Comparison of ENCODE assay signal across 11 cellular contexts in the genomic region with DNA sequence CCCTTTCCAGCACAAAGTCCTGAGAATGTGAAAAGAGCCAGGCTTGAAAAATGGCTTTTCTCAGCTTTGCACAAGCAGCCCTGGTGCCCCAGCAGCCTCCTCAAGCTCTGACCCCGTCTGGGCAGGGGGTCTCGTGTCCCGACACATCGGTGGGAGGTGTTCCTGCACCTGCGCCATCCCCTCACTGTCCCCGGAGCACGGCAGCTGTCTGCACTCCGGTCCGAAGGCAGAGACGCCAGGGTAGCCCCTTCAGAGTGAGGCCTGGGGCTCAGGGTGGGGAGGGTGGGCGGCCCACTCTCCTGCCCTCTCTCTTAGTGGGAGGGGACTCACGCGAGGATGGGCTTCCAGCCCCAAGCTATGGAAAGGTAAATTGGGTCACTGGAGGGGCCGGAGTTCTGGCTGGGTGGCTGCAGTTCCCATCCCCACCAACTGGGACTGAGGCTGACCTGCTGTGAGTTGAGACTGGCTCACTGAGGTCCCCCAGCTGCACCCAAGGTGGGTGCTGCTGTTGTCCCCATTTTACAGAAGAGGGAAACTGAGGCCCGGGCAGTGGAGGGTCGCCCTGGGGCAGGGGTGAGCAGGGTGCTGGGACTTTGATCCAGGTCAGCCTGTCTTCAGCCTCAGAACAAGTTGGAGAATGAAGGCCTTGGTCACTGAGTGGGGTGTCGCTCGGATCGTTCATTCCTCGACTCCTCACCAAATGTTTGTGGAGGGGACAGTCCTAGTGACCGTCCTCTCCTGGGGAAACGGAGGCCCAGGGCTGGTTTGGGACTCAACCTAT. TPM values are rescaled to one million over a fixed set of nuclear protein-coding genes. Genes with fewer than 3 reads are reported as not detected.
A peak's percentile ranks its signal among the peaks of the same experiment; 100 is the strongest.
DNase-seq lines count a peak whose midpoint lies in the region; ATAC-seq and TF ChIP-seq lines count a peak whose summit lies in the region.
"Had no signal": no experiment of that assay in that cellular context is flagged by ENCODE, and none has a peak within 500 bp of the region (broad histone marks: within the 10 kb centered on the region; RNA-seq: fewer than 3 reads in every experiment).

No MANE protein-coding gene starts in this region.

- WGBS in heart right ventricle, 2 donors, result 47 to 51% methylated on average over 22 of the region's 22 CpGs

- no peak for TF ChIP-seq CTCF in heart right ventricle (IDR thresholded peaks at IDR 0.05)
- TF ChIP-seq CTCF in choroid plexus epithelial cell (conservative IDR thresholded peaks at IDR 0.05; ENCODE audit: low read depth, low read length), result peak; percentile 9
- no peak for TF ChIP-seq CTCF in vagina (IDR thresholded peaks at IDR 0.05)

- ATAC-seq in heart right ventricle (peak in 1 of 8 donors; percentile 1), Right ventricle myocardium inferior (no peak), GM18511 (IDR thresholded peaks at IDR 0.05; ENCODE audit: unreplicated experiment) (no peak)

- peak overlapping the region in 9 of 10 donors; percentile 28 to 89 (median 66) for H3K27ac ChIP-seq in heart right ventricle
- H3K27ac ChIP-seq in muscle layer of duodenum (ENCODE audit: low read length), result no peak overlapping the region
- no peak overlapping the region for H3K27ac ChIP-seq in vagina
- H3K27ac ChIP-seq: body of pancreas, testis had no signal

- H3K9me3 ChIP-seq in heart right ventricle, result peaks cover 0 to 6% (median 0%) of the 10 kb centered on the region in 11 donors
- H3K9me3 ChIP-seq in muscle layer of duodenum (ENCODE audit: control insufficient read depth in 1 of 2, low read length in 2 of 2), result no peaks in the 10 kb centered on the region
- no peaks in the 10 kb centered on the region for H3K9me3 ChIP-seq in vagina
- H3K9me3 ChIP-seq: body of pancreas, testis had no signal

- intact Hi-C loops in heart right ventricle (cut with DNase I), result no loop called here
- intact Hi-C loops in Right ventricle myocardium inferior (cut with DNase I), result no loop called here
- intact Hi-C loops in vagina (cut with DNase I), result loop anchor here (5.0 kb wide), 1 partner anchor 246 kb away; no protein-coding TSS in a partner anchor

- H3K4me1 ChIP-seq in heart right ventricle, result peaks cover 11 to 40% (median 34%) of the 10 kb centered on the region in 9 donors
- H3K4me1 ChIP-seq in muscle layer of duodenum (ENCODE audit: control insufficient read depth in 1 of 2, insufficient read depth in 2 of 2, low read length in 2 of 2), result peaks cover 0 to 29% of the 10 kb centered on the region in 2 donors
- H3K4me1 ChIP-seq in vagina, result peaks cover 29% of the 10 kb centered on the region

- DNase-seq in heart right ventricle (no peak), Right ventricle myocardium inferior (ENCODE audit: missing footprints) (no peak), choroid plexus epithelial cell (ENCODE audit: low read depth) (no peak), vagina (ENCODE audit: extremely low spot score in 2 of 2) (no peak), GF-D8 (lab: John Stamatoyannopoulos, UW) (no peak), SHP77 treated with DMSO at 0.1 percent for 48 hours (lab: John Stamatoyannopoulos, UW) (no peak)
- DNase-seq: C1 segment of cervical spinal cord, testis had no signal

- H3K36me3 ChIP-seq in heart right ventricle (peaks cover 0 to 8% (median 0%) of the 10 kb centered on the region in 9 donors), muscle layer of duodenum (ENCODE audit: control insufficient read depth in 1 of 2, insufficient read depth in 2 of 2, low read length in 2 of 2) (no peaks in the 10 kb centered on the region), vagina (no peaks in the 10 kb centered on the region)

- no peak for TF ChIP-seq POLR2A in vagina (IDR thresholded peaks at IDR 0.05)

- H3K4me3 ChIP-seq in heart right ventricle, result peak overlapping the region in 9 of 10 donors; percentile 42 to 64 (median 55)
- peak overlapping the region; percentile 14 for H3K4me3 ChIP-seq in choroid plexus epithelial cell (ENCODE audit: low read depth, low read length)
- H3K4me3 ChIP-seq in muscle layer of duodenum (ENCODE audit: low read depth in 1 of 2, low read length in 2 of 2), result peak overlapping the region; percentile 2 to 56
- peak overlapping the region; percentile 18 to 35 for H3K4me3 ChIP-seq in vagina
- H3K4me3 ChIP-seq: body of pancreas, testis had no signal

- peaks cover 16 to 62% (median 35%) of the 10 kb centered on the region in 7 donors for H3K27me3 ChIP-seq in heart right ventricle
- peaks cover 33% of the 10 kb centered on the region for H3K27me3 ChIP-seq in muscle layer of duodenum (ENCODE audit: low read depth, low read length)
- peaks cover 11% of the 10 kb centered on the region for H3K27me3 ChIP-seq in vagina
- H3K27me3 ChIP-seq: testis had no signal

RNA-seq across cellular contexts. Expression of gene BAIAP3, which starts 2.3 kb away (rescaled TPM):
- total RNA-seq in heart right ventricle, result 1 to 10 TPM in 9 of 10 donors, under 1 TPM in 1; 0.37 to 3.8 (median 2.0) TPM
- 1 to 10 TPM; 1.4 to 6.8 TPM for polyA plus RNA-seq in heart right ventricle
- 1.9 TPM for total RNA-seq in Right ventricle myocardium inferior
- total RNA-seq in vagina, result 4.2 TPM

RNA-seq across cellular contexts. Expression of gene TSR3, which starts 20.6 kb away (rescaled TPM):
- total RNA-seq in heart right ventricle (10 to 100 TPM; 41.5 to 63.6 (median 56.0) TPM), Right ventricle myocardium inferior (54.6 TPM), vagina (60.6 TPM)
- polyA plus RNA-seq in heart right ventricle, result 10 to 100 TPM; 43.7 to 83.4 TPM

RNA-seq across cellular contexts. Expression of gene GNPTG, which starts 20.6 kb away (rescaled TPM):
- total RNA-seq in heart right ventricle (10 to 100 TPM; 24.8 to 43.4 (median 29.9) TPM), Right ventricle myocardium inferior (35.0 TPM), vagina (63.3 TPM)
- polyA plus RNA-seq in heart right ventricle, result 10 to 100 TPM; 44.5 to 56.3 TPM

RNA-seq across cellular contexts. Expression of gene UBE2I, which starts 21.7 kb away (rescaled TPM):
- total RNA-seq in heart right ventricle, result 10 to 100 TPM; 70.6 to 99.8 (median 84.6) TPM
- polyA plus RNA-seq in heart right ventricle, result 10 to 100 TPM; 63.1 to 76.4 TPM
- 89.4 TPM for total RNA-seq in Right ventricle myocardium inferior
- 51.3 TPM for total RNA-seq in vagina

Comparison
In these comparisons a context has a peak if more than half of its experiments do, and no peak if none do; other contexts are left out.
1. H3K27ac ChIP-seq: peak in heart right ventricle (9 of 10); none in muscle layer of duodenum (single experiment) and vagina (single experiment).
2. Peak in every context shown above with its lines, with median percentiles within 50 percentile points of each other: H3K4me3 ChIP-seq.